ENCODE assay signal across 1 cellular context in the genomic region with DNA sequence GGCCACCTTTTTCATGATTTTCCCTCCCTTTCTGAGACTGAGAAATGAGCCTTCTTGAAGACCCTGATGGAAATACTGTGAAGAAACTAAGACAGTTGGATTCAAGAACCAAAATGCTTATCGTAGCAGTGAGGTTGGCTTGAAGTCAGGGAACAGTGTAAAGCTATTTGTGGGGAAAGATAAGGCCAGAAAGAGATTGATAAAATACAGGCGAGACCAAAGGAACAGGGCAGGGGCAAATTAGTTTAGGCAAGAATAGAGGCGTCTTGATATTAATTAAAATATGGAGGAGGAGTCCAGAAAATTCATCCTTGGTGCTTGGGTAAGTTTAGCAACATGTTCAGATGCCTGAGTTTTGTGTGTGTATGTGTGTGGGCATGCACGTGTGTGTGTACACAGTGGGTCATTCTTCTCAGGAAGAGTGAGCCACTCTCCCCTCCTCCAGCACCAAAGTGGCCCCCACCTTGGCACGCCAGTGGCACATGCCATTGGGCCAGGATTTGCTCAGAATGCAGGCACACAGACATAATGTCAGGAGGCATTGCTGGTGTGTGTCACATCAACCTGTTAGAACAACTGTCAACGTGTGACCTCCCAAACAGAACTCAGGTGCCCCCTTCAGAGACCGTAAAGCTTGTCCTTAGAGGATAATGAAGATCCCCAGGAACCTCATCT.
TF ChIP-seq lines count a peak whose summit lies in the region.

No MANE protein-coding gene starts in this region.

TF ChIP-seq in K562, 482 proteins besides CTCF, POLR2A, EP300 and RAD21 (continued from another document):
- TF ChIP-seq, protein P1, sequence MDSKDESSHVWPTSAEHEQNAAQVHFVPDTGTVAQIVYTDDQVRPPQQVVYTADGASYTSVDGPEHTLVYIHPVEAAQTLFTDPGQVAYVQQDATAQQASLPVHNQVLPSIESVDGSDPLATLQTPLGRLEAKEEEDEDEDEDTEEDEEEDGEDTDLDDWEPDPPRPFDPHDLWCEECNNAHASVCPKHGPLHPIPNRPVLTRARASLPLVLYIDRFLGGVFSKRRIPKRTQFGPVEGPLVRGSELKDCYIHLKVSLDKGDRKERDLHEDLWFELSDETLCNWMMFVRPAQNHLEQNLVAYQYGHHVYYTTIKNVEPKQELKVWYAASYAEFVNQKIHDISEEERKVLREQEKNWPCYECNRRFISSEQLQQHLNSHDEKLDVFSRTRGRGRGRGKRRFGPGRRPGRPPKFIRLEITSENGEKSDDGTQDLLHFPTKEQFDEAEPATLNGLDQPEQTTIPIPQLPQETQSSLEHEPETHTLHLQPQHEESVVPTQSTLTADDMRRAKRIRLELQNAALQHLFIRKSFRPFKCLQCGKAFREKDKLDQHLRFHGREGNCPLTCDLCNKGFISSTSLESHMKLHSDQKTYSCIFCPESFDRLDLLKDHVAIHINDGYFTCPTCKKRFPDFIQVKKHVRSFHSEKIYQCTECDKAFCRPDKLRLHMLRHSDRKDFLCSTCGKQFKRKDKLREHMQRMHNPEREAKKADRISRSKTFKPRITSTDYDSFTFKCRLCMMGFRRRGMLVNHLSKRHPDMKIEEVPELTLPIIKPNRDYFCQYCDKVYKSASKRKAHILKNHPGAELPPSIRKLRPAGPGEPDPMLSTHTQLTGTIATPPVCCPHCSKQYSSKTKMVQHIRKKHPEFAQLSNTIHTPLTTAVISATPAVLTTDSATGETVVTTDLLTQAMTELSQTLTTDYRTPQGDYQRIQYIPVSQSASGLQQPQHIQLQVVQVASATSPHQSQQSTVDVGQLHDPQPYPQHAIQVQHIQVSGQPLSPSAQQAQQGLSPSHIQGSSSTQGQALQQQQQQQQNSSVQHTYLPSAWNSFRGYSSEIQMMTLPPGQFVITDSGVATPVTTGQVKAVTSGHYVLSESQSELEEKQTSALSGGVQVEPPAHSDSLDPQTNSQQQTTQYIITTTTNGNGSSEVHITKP (IDR thresholded peaks at IDR 0.05; ENCODE audit: partially characterized antibody) = peak; percentile 98
- TF ChIP-seq, protein P2, sequence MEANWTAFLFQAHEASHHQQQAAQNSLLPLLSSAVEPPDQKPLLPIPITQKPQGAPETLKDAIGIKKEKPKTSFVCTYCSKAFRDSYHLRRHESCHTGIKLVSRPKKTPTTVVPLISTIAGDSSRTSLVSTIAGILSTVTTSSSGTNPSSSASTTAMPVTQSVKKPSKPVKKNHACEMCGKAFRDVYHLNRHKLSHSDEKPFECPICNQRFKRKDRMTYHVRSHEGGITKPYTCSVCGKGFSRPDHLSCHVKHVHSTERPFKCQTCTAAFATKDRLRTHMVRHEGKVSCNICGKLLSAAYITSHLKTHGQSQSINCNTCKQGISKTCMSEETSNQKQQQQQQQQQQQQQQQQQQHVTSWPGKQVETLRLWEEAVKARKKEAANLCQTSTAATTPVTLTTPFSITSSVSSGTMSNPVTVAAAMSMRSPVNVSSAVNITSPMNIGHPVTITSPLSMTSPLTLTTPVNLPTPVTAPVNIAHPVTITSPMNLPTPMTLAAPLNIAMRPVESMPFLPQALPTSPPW (CRISPR knock-in tag; IDR thresholded peaks at IDR 0.05) = peak; percentile 26; the same call in 1 of the 2 replicates
- peak; percentile 41; the same call in 1 of the 2 replicates for TF ChIP-seq CTBP1 (IDR thresholded peaks at IDR 0.05; ENCODE audit: borderline replicate concordance)
- TF ChIP-seq NFIC (IDR thresholded peaks at IDR 0.05) = peak; percentile 74
- no peak for TF ChIP-seq ZNF165 (CRISPR knock-in tag; IDR thresholded peaks at IDR 0.05; ENCODE audit: borderline replicate concordance)
- peak in 1 of 2 experiments; percentile 63; a peak in 1 of 4 replicates for TF ChIP-seq HDAC1 (IDR thresholded peaks at IDR 0.05)
- TF ChIP-seq ATF7 (IDR thresholded peaks at IDR 0.05) = peak; percentile 83
- no peak for TF ChIP-seq NEUROD1 (IDR thresholded peaks at IDR 0.05; ENCODE audit: borderline replicate concordance, low read depth, low read length, partially characterized antibody)
- TF ChIP-seq FOXK2 (conservative IDR thresholded peaks at IDR 0.05 in 1 of 2, IDR thresholded peaks at IDR 0.05 in 1 of 2; ENCODE audit: low read depth in 2 of 2) = peak in 1 of 2 experiments; percentile 83; a peak in 2 of 4 replicates
- TF ChIP-seq, protein P3, sequence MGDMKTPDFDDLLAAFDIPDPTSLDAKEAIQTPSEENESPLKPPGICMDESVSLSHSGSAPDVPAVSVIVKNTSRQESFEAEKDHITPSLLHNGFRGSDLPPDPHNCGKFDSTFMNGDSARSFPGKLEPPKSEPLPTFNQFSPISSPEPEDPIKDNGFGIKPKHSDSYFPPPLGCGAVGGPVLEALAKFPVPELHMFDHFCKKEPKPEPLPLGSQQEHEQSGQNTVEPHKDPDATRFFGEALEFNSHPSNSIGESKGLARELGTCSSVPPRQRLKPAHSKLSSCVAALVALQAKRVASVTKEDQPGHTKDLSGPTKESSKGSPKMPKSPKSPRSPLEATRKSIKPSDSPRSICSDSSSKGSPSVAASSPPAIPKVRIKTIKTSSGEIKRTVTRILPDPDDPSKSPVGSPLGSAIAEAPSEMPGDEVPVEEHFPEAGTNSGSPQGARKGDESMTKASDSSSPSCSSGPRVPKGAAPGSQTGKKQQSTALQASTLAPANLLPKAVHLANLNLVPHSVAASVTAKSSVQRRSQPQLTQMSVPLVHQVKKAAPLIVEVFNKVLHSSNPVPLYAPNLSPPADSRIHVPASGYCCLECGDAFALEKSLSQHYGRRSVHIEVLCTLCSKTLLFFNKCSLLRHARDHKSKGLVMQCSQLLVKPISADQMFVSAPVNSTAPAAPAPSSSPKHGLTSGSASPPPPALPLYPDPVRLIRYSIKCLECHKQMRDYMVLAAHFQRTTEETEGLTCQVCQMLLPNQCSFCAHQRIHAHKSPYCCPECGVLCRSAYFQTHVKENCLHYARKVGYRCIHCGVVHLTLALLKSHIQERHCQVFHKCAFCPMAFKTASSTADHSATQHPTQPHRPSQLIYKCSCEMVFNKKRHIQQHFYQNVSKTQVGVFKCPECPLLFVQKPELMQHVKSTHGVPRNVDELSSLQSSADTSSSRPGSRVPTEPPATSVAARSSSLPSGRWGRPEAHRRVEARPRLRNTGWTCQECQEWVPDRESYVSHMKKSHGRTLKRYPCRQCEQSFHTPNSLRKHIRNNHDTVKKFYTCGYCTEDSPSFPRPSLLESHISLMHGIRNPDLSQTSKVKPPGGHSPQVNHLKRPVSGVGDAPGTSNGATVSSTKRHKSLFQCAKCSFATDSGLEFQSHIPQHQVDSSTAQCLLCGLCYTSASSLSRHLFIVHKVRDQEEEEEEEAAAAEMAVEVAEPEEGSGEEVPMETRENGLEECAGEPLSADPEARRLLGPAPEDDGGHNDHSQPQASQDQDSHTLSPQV (IDR thresholded peaks at IDR 0.05) = peak; percentile 27; the same call in 1 of the 2 replicates
- peak in 1 of 2 experiments; percentile 90; a peak in 2 of 4 replicates for TF ChIP-seq RCOR1 (IDR thresholded peaks at IDR 0.05; ENCODE audit: borderline replicate concordance in 1 of 2, low read depth in 2 of 2, low read length in 2 of 2)
- peak; percentile 81 for TF ChIP-seq CBFA2T3 (IDR thresholded peaks at IDR 0.05)
